In the genomic region with DNA sequence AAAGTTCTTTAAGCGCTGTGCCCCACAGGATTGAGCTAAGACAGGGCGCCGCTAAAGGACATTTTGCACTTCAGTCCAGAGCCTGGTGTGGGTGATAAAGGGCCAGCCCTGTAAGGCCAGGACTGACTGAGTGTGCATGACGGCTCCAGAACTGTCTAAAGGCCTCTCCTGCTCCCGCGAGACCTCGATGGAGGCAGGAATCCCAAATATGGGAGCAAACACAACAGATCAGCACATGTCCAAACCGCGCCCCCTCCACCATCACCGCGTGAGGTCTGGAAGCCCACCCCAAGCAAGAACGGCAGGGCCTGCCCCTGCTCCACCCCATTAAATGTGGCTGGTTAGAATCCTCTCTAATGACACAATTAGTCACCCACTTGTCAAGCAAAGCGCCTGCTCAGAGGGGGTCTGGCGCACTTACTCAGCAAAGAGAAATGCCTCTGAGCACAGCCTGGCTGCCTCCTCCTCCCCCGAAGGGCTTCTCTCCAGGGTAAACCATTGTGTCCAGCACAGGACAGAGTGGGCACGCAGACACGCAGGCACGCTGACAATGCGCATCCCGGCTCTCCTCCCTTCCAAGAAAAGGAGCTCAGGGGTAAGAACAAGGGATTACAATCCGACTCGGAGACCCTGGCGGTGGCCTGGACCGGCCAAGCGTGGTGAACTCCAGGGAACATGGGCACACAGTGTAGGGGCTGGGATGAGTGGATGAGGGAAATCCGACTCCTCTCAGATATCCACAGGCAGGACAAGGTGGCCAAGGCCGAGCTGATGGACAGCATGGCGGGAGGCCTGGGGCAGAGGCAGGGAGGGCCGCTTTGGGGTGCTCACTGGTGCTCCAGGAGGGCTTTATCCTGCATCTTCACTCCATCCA, we compare ENCODE assay signal across 9 cellular contexts. TPM values are rescaled to one million over a fixed set of nuclear protein-coding genes. Genes with fewer than 3 reads are reported as not detected.
DNase-seq lines count a peak whose midpoint lies in the region; ATAC-seq and TF ChIP-seq lines count a peak whose summit lies in the region.
"Had no signal": no experiment of that assay in that cellular context is flagged by ENCODE, and none has a peak within 500 bp of the region (broad histone marks: within the 10 kb centered on the region; RNA-seq: fewer than 3 reads in every experiment).

No MANE protein-coding gene starts in this region.

- peaks cover 26 to 43% of the 10 kb centered on the region in 2 donors for H3K4me1 Mint-ChIP-seq in immature natural killer cell

- H3K9ac ChIP-seq in BLaER1 treated with 17β-estradiol and CSF1 and Interleukin-3, amounts not matched to agents 10 nM and 100 nM, result peak overlapping the region; percentile 65 to 90 (median 82)
- H3K9ac ChIP-seq in skeletal muscle satellite cell (ENCODE audit: low read depth, low read length), result peak overlapping the region; percentile 94

- H4K20me1 ChIP-seq in BLaER1 treated with 17β-estradiol and CSF1 and Interleukin-3, amounts not matched to agents 10 nM and 100 nM, result peaks cover 4 to 55% (median 19%) of the 10 kb centered on the region in 11 experiments; a peak in 16 of 22 replicates

- peaks cover 3 to 5% (median 4%) of the 10 kb centered on the region in 3 donors for H3K36me3 Mint-ChIP-seq in immature natural killer cell

- 0 out of 22 replicates have a peak, but pooled peaks cover 0 to 4% (median 0%) of the 10 kb centered on the region in 11 experiments for H3K27me3 ChIP-seq in BLaER1 treated with 17β-estradiol and CSF1 and Interleukin-3, amounts not matched to agents 10 nM and 100 nM
- no peaks in the 10 kb centered on the region for H3K27me3 ChIP-seq in brain microvascular endothelial cell (replicated peaks)
- no peaks in the 10 kb centered on the region for H3K27me3 ChIP-seq in skeletal muscle satellite cell (ENCODE audit: control insufficient read depth, insufficient read depth, low read length)

- no peak for TF ChIP-seq RAD21 in Ishikawa (IDR thresholded peaks at IDR 0.05; ENCODE audit: low read depth)

- no peaks in the 10 kb centered on the region; a peak in 1 of 22 replicates for H3K9me3 ChIP-seq in BLaER1 treated with 17β-estradiol and CSF1 and Interleukin-3, amounts not matched to agents 10 nM and 100 nM (replicated peaks in 1 of 11)
- no peaks in the 10 kb centered on the region for H3K9me3 ChIP-seq in skeletal muscle satellite cell (replicated peaks; ENCODE audit: low read length)

- ATAC-seq in GM21737 (IDR thresholded peaks at IDR 0.05; ENCODE audit: unreplicated experiment), result no peak
- ATAC-seq in HG03108 (IDR thresholded peaks at IDR 0.05; ENCODE audit: unreplicated experiment), result no peak

- H3K4me3 ChIP-seq in BLaER1 treated with 17β-estradiol and CSF1 and Interleukin-3, amounts not matched to agents 10 nM and 100 nM, result peak overlapping the region; percentile 61 to 77 (median 70)
- H3K4me3 ChIP-seq in brain microvascular endothelial cell (ENCODE audit: low read depth, low read length), result peak overlapping the region; percentile 78
- H3K4me3 ChIP-seq in skeletal muscle satellite cell (ENCODE audit: low read length), result peak overlapping the region; percentile 78

- H3K9me3 Mint-ChIP-seq in immature natural killer cell, result no peaks in the 10 kb centered on the region

- peak overlapping the region; percentile 87 to 99 (median 95) for H3K4me2 ChIP-seq in BLaER1 treated with 17β-estradiol and CSF1 and Interleukin-3, amounts not matched to agents 10 nM and 100 nM
- peak overlapping the region; percentile 90 for H3K4me2 ChIP-seq in skeletal muscle satellite cell (ENCODE audit: low read length)

- peaks cover 41 to 81% (median 64%) of the 10 kb centered on the region in 10 experiments for H3K4me1 ChIP-seq in BLaER1 treated with 17β-estradiol and CSF1 and Interleukin-3, amounts not matched to agents 10 nM and 100 nM
- peaks cover 35% of the 10 kb centered on the region for H3K4me1 ChIP-seq in skeletal muscle satellite cell (ENCODE audit: control insufficient read depth, insufficient read depth, low read length)

- DNase-seq in brain microvascular endothelial cell (peak; percentile 97), immature natural killer cell (no peak), GM10266 (ENCODE audit: extremely low spot score) (no peak)

- peak; percentile 19; the same call in 1 of the 2 replicates for TF ChIP-seq EP300 in Ishikawa (IDR thresholded peaks at IDR 0.05; ENCODE audit: borderline replicate concordance)

- H3K27ac Mint-ChIP-seq in immature natural killer cell, result peak overlapping the region; percentile 44 to 85 (median 72)

- in situ Hi-C loops in brain microvascular endothelial cell (cut with HindIII; ENCODE audit: low pct_ligation_motif_present, low sequenced_read_pairs), result no loop called here

- H3K4me3 Mint-ChIP-seq in immature natural killer cell, result peak overlapping the region; percentile 65 to 81 (median 80)

- H3K27me3 Mint-ChIP-seq in immature natural killer cell (ENCODE audit: low read depth in 3 of 3), result peaks cover 4 to 15% (median 8%) of the 10 kb centered on the region in 3 donors

- TF ChIP-seq CTCF in brain microvascular endothelial cell (IDR thresholded peaks at IDR 0.05; ENCODE audit: low read depth, low read length, missing control alignments), result no peak
- no peak for TF ChIP-seq CTCF in GM10266 (IDR thresholded peaks at IDR 0.05; ENCODE audit: control insufficient read depth, insufficient read depth, low read depth, missing control alignments)

- H3K36me3 ChIP-seq in BLaER1 treated with 17β-estradiol and CSF1 and Interleukin-3, amounts not matched to agents 10 nM and 100 nM, result peaks cover 9 to 21% (median 13%) of the 10 kb centered on the region in 11 experiments; a peak in 19 of 22 replicates
- H3K36me3 ChIP-seq in brain microvascular endothelial cell (replicated peaks) (peaks cover 23% of the 10 kb centered on the region), skeletal muscle satellite cell (ENCODE audit: insufficient read depth, low read length) (peaks cover 32% of the 10 kb centered on the region)

- peak overlapping the region in 7 of 11 experiments; percentile 49 to 82 (median 76); a peak in 12 of 22 replicates for H3K27ac ChIP-seq in BLaER1 treated with 17β-estradiol and CSF1 and Interleukin-3, amounts not matched to agents 10 nM and 100 nM
- peak overlapping the region; percentile 87 for H3K27ac ChIP-seq in brain microvascular endothelial cell
- H3K27ac ChIP-seq: HL-60 had no signal

TF ChIP-seq in Ishikawa, 13 proteins besides CTCF, POLR2A, EP300 and RAD21:
- TF ChIP-seq, protein P1, sequence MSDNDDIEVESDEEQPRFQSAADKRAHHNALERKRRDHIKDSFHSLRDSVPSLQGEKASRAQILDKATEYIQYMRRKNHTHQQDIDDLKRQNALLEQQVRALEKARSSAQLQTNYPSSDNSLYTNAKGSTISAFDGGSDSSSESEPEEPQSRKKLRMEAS (IDR thresholded peaks at IDR 0.05), result no peak; the same call in 1 of the 2 replicates
- TF ChIP-seq, protein P2, sequence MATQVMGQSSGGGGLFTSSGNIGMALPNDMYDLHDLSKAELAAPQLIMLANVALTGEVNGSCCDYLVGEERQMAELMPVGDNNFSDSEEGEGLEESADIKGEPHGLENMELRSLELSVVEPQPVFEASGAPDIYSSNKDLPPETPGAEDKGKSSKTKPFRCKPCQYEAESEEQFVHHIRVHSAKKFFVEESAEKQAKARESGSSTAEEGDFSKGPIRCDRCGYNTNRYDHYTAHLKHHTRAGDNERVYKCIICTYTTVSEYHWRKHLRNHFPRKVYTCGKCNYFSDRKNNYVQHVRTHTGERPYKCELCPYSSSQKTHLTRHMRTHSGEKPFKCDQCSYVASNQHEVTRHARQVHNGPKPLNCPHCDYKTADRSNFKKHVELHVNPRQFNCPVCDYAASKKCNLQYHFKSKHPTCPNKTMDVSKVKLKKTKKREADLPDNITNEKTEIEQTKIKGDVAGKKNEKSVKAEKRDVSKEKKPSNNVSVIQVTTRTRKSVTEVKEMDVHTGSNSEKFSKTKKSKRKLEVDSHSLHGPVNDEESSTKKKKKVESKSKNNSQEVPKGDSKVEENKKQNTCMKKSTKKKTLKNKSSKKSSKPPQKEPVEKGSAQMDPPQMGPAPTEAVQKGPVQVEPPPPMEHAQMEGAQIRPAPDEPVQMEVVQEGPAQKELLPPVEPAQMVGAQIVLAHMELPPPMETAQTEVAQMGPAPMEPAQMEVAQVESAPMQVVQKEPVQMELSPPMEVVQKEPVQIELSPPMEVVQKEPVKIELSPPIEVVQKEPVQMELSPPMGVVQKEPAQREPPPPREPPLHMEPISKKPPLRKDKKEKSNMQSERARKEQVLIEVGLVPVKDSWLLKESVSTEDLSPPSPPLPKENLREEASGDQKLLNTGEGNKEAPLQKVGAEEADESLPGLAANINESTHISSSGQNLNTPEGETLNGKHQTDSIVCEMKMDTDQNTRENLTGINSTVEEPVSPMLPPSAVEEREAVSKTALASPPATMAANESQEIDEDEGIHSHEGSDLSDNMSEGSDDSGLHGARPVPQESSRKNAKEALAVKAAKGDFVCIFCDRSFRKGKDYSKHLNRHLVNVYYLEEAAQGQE (IDR thresholded peaks at IDR 0.05; ENCODE audit: low read depth), result no peak
- TF ChIP-seq TEAD4 (IDR thresholded peaks at IDR 0.05), result 0 out of 2 replicates have a peak, but pooled peaks have one; percentile 13
- TF ChIP-seq CREB1 (IDR thresholded peaks at IDR 0.05; ENCODE audit: low read depth), result no peak
- TF ChIP-seq TCF12 (IDR thresholded peaks at IDR 0.05; ENCODE audit: low read depth), result peak; percentile 32; the same call in 1 of the 2 replicates
TF ChIP-seq in Ishikawa: peak in this region for 2.

RNA-seq across cellular contexts. Expression of a gene that starts 1.5 kb away (rescaled TPM):
- polyA plus RNA-seq in immature natural killer cell, result 10 to 100 TPM; 23.6 to 60.6 (median 56.7) TPM
- total RNA-seq in skeletal muscle satellite cell (2012; rRNA removed), result 186 and 268 TPM in 2 replicates

RNA-seq across cellular contexts. Expression of a gene that starts 17.1 kb away (rescaled TPM):
- 10 to 100 TPM; 20.3 to 38.5 (median 27.2) TPM for polyA plus RNA-seq in immature natural killer cell
- total RNA-seq in skeletal muscle satellite cell (2012; rRNA removed), result 21.0 and 22.7 TPM in 2 replicates

RNA-seq across cellular contexts. Expression of a gene that starts 17.3 kb away (rescaled TPM):
- 100 to 1,000 TPM in 2 of 3 donors, 10 to 100 TPM in 1; 91.6 to 166 (median 133) TPM for polyA plus RNA-seq in immature natural killer cell
- total RNA-seq in skeletal muscle satellite cell (2012; rRNA removed), result 25.1 and 32.2 TPM in 2 replicates

RNA-seq across cellular contexts. Expression of a gene that starts 27.8 kb away (rescaled TPM):
- 100 to 1,000 TPM in 2 of 3 donors, 10 to 100 TPM in 1; 100.0 to 134 (median 125) TPM for polyA plus RNA-seq in immature natural killer cell
- 193 and 226 TPM in 2 replicates for total RNA-seq in skeletal muscle satellite cell (2012; rRNA removed)

RNA-seq across cellular contexts. Expression of a gene that starts 28.6 kb away (rescaled TPM):
- 10 to 100 TPM; 25.2 to 48.0 (median 36.0) TPM for polyA plus RNA-seq in immature natural killer cell
- 24.6 and 27.7 TPM in 2 replicates for total RNA-seq in skeletal muscle satellite cell (2012; rRNA removed)
